20 cellular contexts compared by ENCODE assay signal in genomic region chr2:64225491-64225890, GRCh38.
A peak's percentile ranks its signal among the peaks of the same experiment; 100 is the strongest.
DNase-seq lines count a peak whose midpoint lies in the region; ATAC-seq, FAIRE-seq and TF ChIP-seq lines count a peak whose summit lies in the region.
"Had no signal": no experiment of that assay in that cellular context is flagged by ENCODE, and none has a peak within 500 bp of the region (broad histone marks: within the 10 kb centered on the region; RNA-seq: fewer than 3 reads in every experiment).

No MANE protein-coding gene starts in this region.

- FAIRE-seq in small intestine (lab: Jason Lieb, UNC), result no peak
- FAIRE-seq: colon had no signal

- H3K27ac ChIP-seq in small intestine (ENCODE audit: low read depth in 1 of 2, low read length in 1 of 2), result no peak overlapping the region
- H3K27ac ChIP-seq: testis had no signal

- peaks cover 74% of the 10 kb centered on the region for H3K4me1 Mint-ChIP-seq in activated T-cell treated with anti-CD3 and anti-CD28 coated beads, Interleukin-2, amount 50 U/mL, for 72 hours (ENCODE audit: low read depth)
- H3K4me1 Mint-ChIP-seq in HFFc6 (ENCODE audit: low read depth), result peaks cover 22% of the 10 kb centered on the region
- peaks cover 89% of the 10 kb centered on the region for H3K4me1 Mint-ChIP-seq in activated naive CD4-positive, alpha-beta T cell treated with anti-CD3 and anti-CD28 coated beads, Interleukin-2, amount 50 U/mL, for 24 hours

- no peak overlapping the region for H3K4me3 ChIP-seq in small intestine (ENCODE audit: low read depth in 1 of 2, low read length in 2 of 2)
- H3K4me3 ChIP-seq: testis had no signal

- H3K4me1 ChIP-seq in small intestine (ENCODE audit: control insufficient read depth in 2 of 2, insufficient read depth in 1 of 2, low read depth in 1 of 2, low read length in 1 of 2), result peaks cover 0 to 6% of the 10 kb centered on the region in 2 donors

- H3K9me3 Mint-ChIP-seq in activated T-cell treated with anti-CD3 and anti-CD28 coated beads, Interleukin-2, amount 50 U/mL, for 72 hours, result no peaks in the 10 kb centered on the region
- H3K9me3 Mint-ChIP-seq in HFFc6, result no peaks in the 10 kb centered on the region
- H3K9me3 Mint-ChIP-seq in activated naive CD4-positive, alpha-beta T cell treated with anti-CD3 and anti-CD28 coated beads, Interleukin-2, amount 50 U/mL, for 24 hours, result peaks cover 8% of the 10 kb centered on the region
- H3K9me3 Mint-ChIP-seq: activated CD4-positive, alpha-beta T cell treated with anti-CD3 and anti-CD28 coated beads, Interleukin-2, amount 10 ng/mL, durations not matched to agents 7 days and 5 days; activated T-cell treated with anti-CD3 and anti-CD28 coated beads, Interleukin-2, amount 50 U/mL, for 24 hours; CD8-positive, alpha-beta T cell had no signal

- 88 to 91% (median 88%) methylated on average over 1 of the region's 1 CpG for WGBS in small intestine, 3 donors

- no peaks in the 10 kb centered on the region for H3K27me3 Mint-ChIP-seq in activated T-cell treated with anti-CD3 and anti-CD28 coated beads, Interleukin-2, amount 50 U/mL, for 72 hours (ENCODE audit: low read depth)
- peaks cover 20% of the 10 kb centered on the region for H3K27me3 Mint-ChIP-seq in HFFc6 (ENCODE audit: insufficient read depth)
- H3K27me3 Mint-ChIP-seq in activated naive CD4-positive, alpha-beta T cell treated with anti-CD3 and anti-CD28 coated beads, Interleukin-2, amount 50 U/mL, for 24 hours, result no peaks in the 10 kb centered on the region

- H3K27me3 ChIP-seq in small intestine (ENCODE audit: control insufficient read depth in 2 of 2, insufficient read depth in 2 of 2, low read length in 2 of 2), result no peaks in the 10 kb centered on the region
- H3K27me3 ChIP-seq: testis had no signal

- DNase-seq in activated T-cell treated with anti-CD3 and anti-CD28 coated beads, Interleukin-2, amount 50 U/mL, for 72 hours, result peak; percentile 42 to 46
- no peak for DNase-seq in activated T-cell treated with anti-CD3 and anti-CD28 coated beads, Interleukin-2, amount 50 U/mL, for 1 hour
- DNase-seq in HFFc6 (peak; percentile 36), myocyte (ENCODE audit: low read depth) (peak; percentile 37), small intestine (no peak), left colon (no peak)
- DNase-seq: activated CD4-positive, alpha-beta T cell treated with anti-CD3 and anti-CD28 coated beads, Interleukin-2, amount 10 ng/mL, durations not matched to agents 7 days and 5 days; activated T-cell treated with anti-CD3 and anti-CD28 coated beads, Interleukin-2, amount 50 U/mL, for 24 hours; CD8-positive, alpha-beta T cell; DMS79 treated with DMSO at 0.1 percent for 48 hours; MM.1S; NCI-H2029 treated with DMSO at 0.1 percent for 48 hours; NCI-H510A; right cardiac atrium; T-helper 9 cell; testis had no signal

- H3K9me3 ChIP-seq in small intestine (ENCODE audit: control insufficient read depth, low read depth), result no peaks in the 10 kb centered on the region
- H3K9me3 ChIP-seq: testis had no signal

- intact Hi-C loops in left colon (cut with DNase I, micrococcal nuclease), result no loop called here

- no peak overlapping the region for H3K4me3 Mint-ChIP-seq in activated T-cell treated with anti-CD3 and anti-CD28 coated beads, Interleukin-2, amount 50 U/mL, for 72 hours
- H3K4me3 Mint-ChIP-seq in HFFc6, result no peak overlapping the region
- no peak overlapping the region for H3K4me3 Mint-ChIP-seq in activated naive CD4-positive, alpha-beta T cell treated with anti-CD3 and anti-CD28 coated beads, Interleukin-2, amount 50 U/mL, for 24 hours
- H3K4me3 Mint-ChIP-seq: activated CD4-positive, alpha-beta T cell treated with anti-CD3 and anti-CD28 coated beads, Interleukin-2, amount 10 ng/mL, durations not matched to agents 7 days and 5 days; activated T-cell treated with anti-CD3 and anti-CD28 coated beads, Interleukin-2, amount 50 U/mL, for 24 hours; CD8-positive, alpha-beta T cell had no signal

- no peak overlapping the region for H3K27ac Mint-ChIP-seq in activated T-cell treated with anti-CD3 and anti-CD28 coated beads, Interleukin-2, amount 50 U/mL, for 72 hours
- no peak overlapping the region for H3K27ac Mint-ChIP-seq in HFFc6
- H3K27ac Mint-ChIP-seq in activated naive CD4-positive, alpha-beta T cell treated with anti-CD3 and anti-CD28 coated beads, Interleukin-2, amount 50 U/mL, for 24 hours, result peak overlapping the region; percentile 60
- H3K27ac Mint-ChIP-seq: activated CD4-positive, alpha-beta T cell treated with anti-CD3 and anti-CD28 coated beads, Interleukin-2, amount 10 ng/mL, durations not matched to agents 7 days and 5 days; activated T-cell treated with anti-CD3 and anti-CD28 coated beads, Interleukin-2, amount 50 U/mL, for 24 hours; CD8-positive, alpha-beta T cell had no signal

- ATAC-seq in activated T-cell treated with anti-CD3 and anti-CD28 coated beads, Interleukin-2, amount 50 U/mL, for 72 hours (replicated peaks in 1 of 2), result peak; percentile 88 to 90
- no peak for ATAC-seq in HG03039 (IDR thresholded peaks at IDR 0.05; ENCODE audit: unreplicated experiment)
- ATAC-seq in left colon, result no peak
- ATAC-seq: CD8-positive, alpha-beta T cell; left lobe of liver; right cardiac atrium had no signal

- H3K36me3 ChIP-seq in small intestine (ENCODE audit: control insufficient read depth in 2 of 2, insufficient read depth in 2 of 2, low read length in 2 of 2), result no peaks in the 10 kb centered on the region

- TF ChIP-seq CTCF in HFFc6 (IDR thresholded peaks at IDR 0.05), result no peak

- peaks cover 0 to under 1% of the 10 kb centered on the region in 2 donors for H3K36me3 Mint-ChIP-seq in activated T-cell treated with anti-CD3 and anti-CD28 coated beads, Interleukin-2, amount 50 U/mL, for 72 hours (ENCODE audit: insufficient read depth in 2 of 2)
- no peaks in the 10 kb centered on the region for H3K36me3 Mint-ChIP-seq in HFFc6 (ENCODE audit: low read depth)
- H3K36me3 Mint-ChIP-seq in activated naive CD4-positive, alpha-beta T cell treated with anti-CD3 and anti-CD28 coated beads, Interleukin-2, amount 50 U/mL, for 24 hours, result peaks cover 6% of the 10 kb centered on the region
- H3K36me3 Mint-ChIP-seq: CD8-positive, alpha-beta T cell had no signal

Comparison
In these comparisons a context has a peak if more than half of its experiments do, and no peak if none do; other contexts are left out.
1. DNase-seq: peak in activated T-cell treated with anti-CD3 and anti-CD28 coated beads, Interleukin-2, amount 50 U/mL, for 72 hours (2 of 2), HFFc6 (single experiment) and myocyte (single experiment); none in activated T-cell treated with anti-CD3 and anti-CD28 coated beads, Interleukin-2, amount 50 U/mL, for 1 hour (single experiment), small intestine (single experiment) and left colon (0 of 2).
2. ATAC-seq: peak in activated T-cell treated with anti-CD3 and anti-CD28 coated beads, Interleukin-2, amount 50 U/mL, for 72 hours (2 of 2); none in HG03039 (single experiment) and left colon (single experiment).